8 cellular contexts compared by ENCODE assay signal in the genomic region with DNA sequence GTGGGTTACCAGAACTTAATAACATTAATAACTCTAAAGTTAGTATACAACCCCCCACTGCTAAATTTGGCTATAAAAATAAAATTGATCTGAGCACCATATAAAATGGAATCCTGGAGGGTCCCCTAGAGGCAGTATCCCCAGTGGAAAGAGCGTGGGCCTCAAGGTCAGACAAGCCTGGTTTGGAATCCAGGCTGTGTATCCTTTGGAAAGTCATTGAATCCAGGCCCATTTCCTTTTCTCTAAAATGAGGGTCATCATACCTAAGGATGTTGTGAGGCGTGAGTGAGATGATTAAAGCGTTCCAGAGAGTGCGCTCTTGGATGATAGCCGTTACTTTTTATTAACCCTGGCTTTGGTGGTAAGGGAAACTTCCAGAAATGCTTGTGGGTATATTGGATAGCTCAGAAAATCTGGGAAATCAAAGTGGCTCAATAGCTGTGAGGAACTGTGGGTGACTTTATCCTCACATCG. TPM values are rescaled to one million over a fixed set of nuclear protein-coding genes. Genes with fewer than 3 reads are reported as not detected.
DNase-seq lines count a peak whose midpoint lies in the region; TF ChIP-seq lines count a peak whose summit lies in the region.

No MANE protein-coding gene starts in this region.

- peaks cover 17 to 21% (median 18%) of the 10 kb centered on the region in 11 experiments for H3K36me3 ChIP-seq in BLaER1 treated with 17β-estradiol and CSF1 and Interleukin-3, amounts not matched to agents 10 nM and 100 nM
- H3K36me3 ChIP-seq in OCI-LY3 (replicated peaks; ENCODE audit: low read depth, low read length) (peaks cover 3% of the 10 kb centered on the region), duodenal mucosa (ENCODE audit: control insufficient read depth in 1 of 2, insufficient read depth in 2 of 2, low read length in 2 of 2) (peaks cover 3 to 10% of the 10 kb centered on the region in 2 donors), neuronal stem cell (replicated peaks in 1 of 2; ENCODE audit: control insufficient read depth in 2 of 2, insufficient read depth in 2 of 2, low read length in 2 of 2) (peaks cover 0 to 39% of the 10 kb centered on the region in 2 donors)

- peak overlapping the region; percentile 84 to 97 (median 93) for H3K4me2 ChIP-seq in BLaER1 treated with 17β-estradiol and CSF1 and Interleukin-3, amounts not matched to agents 10 nM and 100 nM
- H3K4me2 ChIP-seq in OCI-LY3 (ENCODE audit: low read length), result peak overlapping the region; percentile 100; the same call in 1 of the 2 replicates
- H3K4me2 ChIP-seq in neuronal stem cell (ENCODE audit: insufficient read depth, low read length, poor library complexity, severe bottlenecking), result peak overlapping the region; percentile 31

- no peak for TF ChIP-seq CTCF in OCI-LY3 (IDR thresholded peaks at IDR 0.05; ENCODE audit: low read depth, low read length)

- H3K4me3 ChIP-seq in BLaER1 treated with 17β-estradiol and CSF1 and Interleukin-3, amounts not matched to agents 10 nM and 100 nM, result peak overlapping the region; percentile 69 to 94 (median 78)
- no peak overlapping the region for H3K4me3 ChIP-seq in OCI-LY3 (ENCODE audit: low read length)
- H3K4me3 ChIP-seq in duodenal mucosa (ENCODE audit: low read depth in 1 of 2, low read length in 2 of 2), result peak overlapping the region in 1 of 2 donors; percentile 88
- peak overlapping the region in 1 of 2 donors; percentile 85 for H3K4me3 ChIP-seq in neuronal stem cell (ENCODE audit: low read length in 2 of 2)

- no peak overlapping the region for H2BK12ac ChIP-seq in neuronal stem cell (ENCODE audit: low read length)

- H3K14ac ChIP-seq in neuronal stem cell (ENCODE audit: low read length), result no peak overlapping the region

- peak overlapping the region; percentile 85 to 97 (median 93); a peak in 21 of 22 replicates for H3K27ac ChIP-seq in BLaER1 treated with 17β-estradiol and CSF1 and Interleukin-3, amounts not matched to agents 10 nM and 100 nM
- no peak overlapping the region for H3K27ac ChIP-seq in OCI-LY3 (ENCODE audit: low read length)
- no peak overlapping the region for H3K27ac ChIP-seq in duodenal mucosa (ENCODE audit: low read depth, low read length)
- peak overlapping the region; percentile 99 for H3K27ac ChIP-seq in neuronal stem cell (replicated peaks; ENCODE audit: low read length)

- no peak overlapping the region for H4K8ac ChIP-seq in neuronal stem cell (ENCODE audit: low read depth, low read length)

- H3K79me1 ChIP-seq in neuronal stem cell (ENCODE audit: low read depth, low read length), result no peaks in the 10 kb centered on the region

- no peak overlapping the region for H3K23ac ChIP-seq in neuronal stem cell (ENCODE audit: low read depth, low read length, poor library complexity)

- in situ Hi-C loops in KBM-7 (cut with MboI; ENCODE audit: low pct_unique_long_range_greater_than_20kb, low sequenced_read_pairs), result no loop called here

- H3K4ac ChIP-seq in neuronal stem cell (ENCODE audit: low read length), result no peak overlapping the region

- peaks cover 12% of the 10 kb centered on the region for H3K79me2 ChIP-seq in OCI-LY3 (ENCODE audit: low read length)

- no peak overlapping the region for H2BK15ac ChIP-seq in neuronal stem cell (ENCODE audit: low read length)

- H4K20me1 ChIP-seq in BLaER1 treated with 17β-estradiol and CSF1 and Interleukin-3, amounts not matched to agents 10 nM and 100 nM, result no peaks in the 10 kb centered on the region
- no peaks in the 10 kb centered on the region for H4K20me1 ChIP-seq in OCI-LY3 (ENCODE audit: insufficient read depth, low read length)

- H2AK5ac ChIP-seq in neuronal stem cell (ENCODE audit: low read depth, low read length), result no peak overlapping the region

- no peaks in the 10 kb centered on the region for H3K27me3 ChIP-seq in BLaER1 treated with 17β-estradiol and CSF1 and Interleukin-3, amounts not matched to agents 10 nM and 100 nM
- H3K27me3 ChIP-seq in OCI-LY3 (ENCODE audit: low read depth, low read length), result no peaks in the 10 kb centered on the region
- no peaks in the 10 kb centered on the region for H3K27me3 ChIP-seq in duodenal mucosa (ENCODE audit: control insufficient read depth in 1 of 2, insufficient read depth in 2 of 2, low read length in 2 of 2)
- no peaks in the 10 kb centered on the region for H3K27me3 ChIP-seq in neuronal stem cell (ENCODE audit: control insufficient read depth in 3 of 3, insufficient read depth in 3 of 3, low read depth in 1 of 3, low read length in 3 of 3)

- DNase-seq in neuronal stem cell (ENCODE audit: low spot score) (no peak), KBM-7 (no peak), iPS-NIHi11 (ENCODE audit: low spot score) (no peak), NCI-H1092 treated with DMSO at 0.1 percent for 48 hours (lab: John Stamatoyannopoulos, UW) (no peak)
- no peak for DNase-seq in stimulated activated CD4-positive, alpha-beta T cell treated with anti-CD3 and anti-CD28 coated beads, Interleukin-4, amount 100 ng/mL, for 1 hour

- H2BK5ac ChIP-seq in neuronal stem cell (ENCODE audit: low read length), result no peak overlapping the region

- H2AFZ ChIP-seq in OCI-LY3 (ENCODE audit: low read depth, low read length) (no peak overlapping the region), neuronal stem cell (ENCODE audit: low read length) (no peak overlapping the region)

- H3K9ac ChIP-seq in BLaER1 treated with 17β-estradiol and CSF1 and Interleukin-3, amounts not matched to agents 10 nM and 100 nM, result peak overlapping the region; percentile 82 to 96 (median 91)
- H3K9ac ChIP-seq in OCI-LY3 (ENCODE audit: low read length) (no peak overlapping the region), duodenal mucosa (ENCODE audit: low read depth in 1 of 2, low read length in 2 of 2) (peak overlapping the region; percentile 20 to 90), neuronal stem cell (ENCODE audit: low read depth, low read length, poor library complexity) (no peak overlapping the region)

- peaks cover 37 to 61% (median 45%) of the 10 kb centered on the region in 10 experiments for H3K4me1 ChIP-seq in BLaER1 treated with 17β-estradiol and CSF1 and Interleukin-3, amounts not matched to agents 10 nM and 100 nM
- H3K4me1 ChIP-seq in OCI-LY3 (ENCODE audit: low read length), result peaks cover 10% of the 10 kb centered on the region
- peaks cover 37% of the 10 kb centered on the region in 2 donors for H3K4me1 ChIP-seq in duodenal mucosa (ENCODE audit: control insufficient read depth in 1 of 2, insufficient read depth in 2 of 2, low read length in 2 of 2)
- peaks cover 29 to 33% of the 10 kb centered on the region in 2 donors for H3K4me1 ChIP-seq in neuronal stem cell (ENCODE audit: control insufficient read depth in 2 of 2, insufficient read depth in 1 of 2, low read depth in 1 of 2, low read length in 2 of 2)

- peak overlapping the region; percentile 13 for H2BK120ac ChIP-seq in neuronal stem cell (ENCODE audit: low read depth, low read length)

- peaks cover 15 to 19% (median 17%) of the 10 kb centered on the region in 11 experiments for H3K9me3 ChIP-seq in BLaER1 treated with 17β-estradiol and CSF1 and Interleukin-3, amounts not matched to agents 10 nM and 100 nM (replicated peaks in 1 of 11)
- H3K9me3 ChIP-seq in OCI-LY3 (ENCODE audit: insufficient read depth, low read length) (no peaks in the 10 kb centered on the region), duodenal mucosa (ENCODE audit: control insufficient read depth in 1 of 2, low read length in 2 of 2) (peaks cover 0 to 9% of the 10 kb centered on the region in 2 donors), neuronal stem cell (replicated peaks in 1 of 2; ENCODE audit: control insufficient read depth in 2 of 2, insufficient read depth in 1 of 2, low read depth in 1 of 2, low read length in 2 of 2) (peaks cover 0 to 23% of the 10 kb centered on the region in 2 donors)

- no CpG with 5 or more reads among the region's 6 CpGs for WGBS in neuronal stem cell (ENCODE audit: extremely low coverage in 2 of 2, insufficient read length in 2 of 2, insufficient replicate concordance in 1 of 2), 2 donors

- no peak overlapping the region for H3K18ac ChIP-seq in neuronal stem cell (ENCODE audit: low read length)

- H4K91ac ChIP-seq in neuronal stem cell (ENCODE audit: low read depth, low read length, poor library complexity), result no peak overlapping the region

RNA-seq across cellular contexts. Expression of a gene that starts 0.7 kb away (rescaled TPM):
- polyA plus RNA-seq in neuronal stem cell (2013, experiment 1 of 2), result 5.8 TPM
- 5.8 TPM for polyA plus RNA-seq in neuronal stem cell (2013, experiment 2 of 2)

RNA-seq across cellular contexts. Expression of a gene that starts 26.2 kb away (rescaled TPM):
- polyA plus RNA-seq in neuronal stem cell (2013, experiment 1 of 2), result 240 TPM
- polyA plus RNA-seq in neuronal stem cell (2013, experiment 2 of 2), result 241 TPM

RNA-seq across cellular contexts. Expression of a gene that starts 54.2 kb away (rescaled TPM):
- 2.2 TPM for polyA plus RNA-seq in neuronal stem cell (2013, experiment 1 of 2)
- polyA plus RNA-seq in neuronal stem cell (2013, experiment 2 of 2), result 2.3 TPM

Comparison
In these comparisons a context has a peak if more than half of its experiments do, and no peak if none do; other contexts are left out.
1. H3K27ac ChIP-seq: peak in BLaER1 treated with 17β-estradiol and CSF1 and Interleukin-3, amounts not matched to agents 10 nM and 100 nM (11 of 11) and neuronal stem cell (single experiment); none in OCI-LY3 (single experiment) and duodenal mucosa (single experiment).
2. H3K4me2 ChIP-seq: peak in every context shown above with its lines; median percentile 100 in OCI-LY3; 93 in BLaER1 treated with 17β-estradiol and CSF1 and Interleukin-3, amounts not matched to agents 10 nM and 100 nM; 31 in neuronal stem cell.
3. H3K9ac ChIP-seq: peak in BLaER1 treated with 17β-estradiol and CSF1 and Interleukin-3, amounts not matched to agents 10 nM and 100 nM (11 of 11) and duodenal mucosa (2 of 2); none in OCI-LY3 (single experiment) and neuronal stem cell (single experiment).